ENCODE assay signal across 2 cellular contexts in genomic region chr2:174339971-174340399, GRCh38.
TF ChIP-seq lines count a peak whose summit lies in the region.

No MANE protein-coding gene starts in this region.

TF ChIP-seq in HEK293, 187 proteins besides CTCF, POLR2A, EP300 and RAD21 (continued from another document):
- TF ChIP-seq, protein P1, sequence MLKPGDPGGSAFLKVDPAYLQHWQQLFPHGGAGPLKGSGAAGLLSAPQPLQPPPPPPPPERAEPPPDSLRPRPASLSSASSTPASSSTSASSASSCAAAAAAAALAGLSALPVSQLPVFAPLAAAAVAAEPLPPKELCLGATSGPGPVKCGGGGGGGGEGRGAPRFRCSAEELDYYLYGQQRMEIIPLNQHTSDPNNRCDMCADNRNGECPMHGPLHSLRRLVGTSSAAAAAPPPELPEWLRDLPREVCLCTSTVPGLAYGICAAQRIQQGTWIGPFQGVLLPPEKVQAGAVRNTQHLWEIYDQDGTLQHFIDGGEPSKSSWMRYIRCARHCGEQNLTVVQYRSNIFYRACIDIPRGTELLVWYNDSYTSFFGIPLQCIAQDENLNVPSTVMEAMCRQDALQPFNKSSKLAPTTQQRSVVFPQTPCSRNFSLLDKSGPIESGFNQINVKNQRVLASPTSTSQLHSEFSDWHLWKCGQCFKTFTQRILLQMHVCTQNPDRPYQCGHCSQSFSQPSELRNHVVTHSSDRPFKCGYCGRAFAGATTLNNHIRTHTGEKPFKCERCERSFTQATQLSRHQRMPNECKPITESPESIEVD (tag by site-specific recombination; IDR thresholded peaks at IDR 0.05): no peak

TF ChIP-seq in H1, 55 proteins besides CTCF, POLR2A, EP300 and RAD21 (continued from another document):
- TF ChIP-seq EZH2 (IDR thresholded peaks at IDR 0.05; ENCODE audit: low read depth, low read length, severe bottlenecking) (peak; percentile 92), BRCA1 (IDR thresholded peaks at IDR 0.05; ENCODE audit: low read depth, low read length) (no peak), CHD1 (IDR thresholded peaks at IDR 0.05; ENCODE audit: low read depth, low read length) (no peak), POLR2AphosphoS5 (IDR thresholded peaks at IDR 0.05; ENCODE audit: low read depth, low read length) (no peak), SUZ12 (IDR thresholded peaks at IDR 0.05; ENCODE audit: low read length) (no peak; the same call in 1 of the 2 replicates), RNF2 (IDR thresholded peaks at IDR 0.05; ENCODE audit: borderline replicate concordance, low read depth, low read length, missing control alignments, poor library complexity, severe bottlenecking) (peak; percentile 88), E2F6 (IDR thresholded peaks at IDR 0.05) (no peak), TBP (IDR thresholded peaks at IDR 0.05; ENCODE audit: low read depth, low read length) (no peak), HDAC2 (IDR thresholded peaks at IDR 0.05; ENCODE audit: borderline replicate concordance in 1 of 2, low read depth in 2 of 2, low read length in 2 of 2) (no peak), SP2 (IDR thresholded peaks at IDR 0.05; ENCODE audit: low read length) (no peak), MAFK (IDR thresholded peaks at IDR 0.05; ENCODE audit: low read depth, low read length) (no peak), HDAC6 (IDR thresholded peaks at IDR 0.05; ENCODE audit: low read depth, low read length) (no peak), ASH2L (IDR thresholded peaks at IDR 0.05; ENCODE audit: low read length) (peak; percentile 16), TCF12 (IDR thresholded peaks at IDR 0.05; ENCODE audit: low read depth, low read length) (no peak), CTBP2 (IDR thresholded peaks at IDR 0.05; ENCODE audit: borderline replicate concordance, insufficient read depth, insufficient read length, low read length) (no peak), ATF3 (IDR thresholded peaks at IDR 0.05; ENCODE audit: insufficient read depth, low read depth, low read length) (no peak), CBX5 (IDR thresholded peaks at IDR 0.05; ENCODE audit: low read depth, low read length) (no peak), SIN3A (conservative IDR thresholded peaks at IDR 0.05 in 1 of 2, IDR thresholded peaks at IDR 0.05 in 1 of 2; ENCODE audit: low read depth in 1 of 2, low read length in 2 of 2) (no peak), GABPA (IDR thresholded peaks at IDR 0.05; ENCODE audit: borderline replicate concordance, insufficient read depth, low read length) (no peak), RBBP5 (IDR thresholded peaks at IDR 0.05; ENCODE audit: borderline replicate concordance, low read depth, low read length) (no peak)
